ENCODE assay signal across 8 cellular contexts in genomic region chr5:119816055-119816454, GRCh38.
"Had no signal": no experiment of that assay in that cellular context is flagged by ENCODE, and none has a peak within 500 bp of the region (broad histone marks: within the 10 kb centered on the region; RNA-seq: fewer than 3 reads in every experiment).

No MANE protein-coding gene starts in this region.

- H3K36me3 ChIP-seq: HAP-1 had no signal

- H3K4me3 ChIP-seq: GM23248, HAP-1, K562 had no signal

- ATAC-seq: HCT116, K562 had no signal

- H3K4me1 ChIP-seq: HAP-1 had no signal

- DNase-seq: GM23248, GOT3, H7, HFFc6, IMR-90 had no signal

- H3K27ac ChIP-seq: GM23248 had no signal

- H3K9me3 ChIP-seq: HAP-1 had no signal
